ENCODE assay signal across 2 cellular contexts in the genomic region with DNA sequence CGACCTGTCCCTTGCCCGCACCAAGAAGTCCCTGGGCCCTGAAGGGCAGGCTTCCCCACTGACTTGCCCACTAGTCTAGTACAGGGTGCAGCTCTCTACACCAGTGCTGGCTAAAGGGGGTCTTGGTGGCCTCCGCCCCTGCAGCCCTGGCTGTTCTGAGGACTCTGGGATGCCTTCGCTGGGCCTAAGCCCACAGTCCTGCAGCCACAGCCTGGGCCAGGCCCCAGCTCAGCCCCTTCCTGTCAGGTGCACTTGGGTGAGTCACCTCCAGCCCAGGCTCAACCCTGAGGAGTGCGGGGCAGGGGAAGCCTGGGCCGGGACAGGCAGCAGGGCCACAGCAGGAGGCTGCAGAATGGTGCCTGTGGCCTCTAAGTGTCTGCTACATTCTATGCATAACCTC.
TF ChIP-seq lines count a peak whose summit lies in the region.

No MANE protein-coding gene starts in this region.

TF ChIP-seq in SK-N-SH treated with all-trans-retinoic acid at 6 μM for 48 hours, 23 proteins besides CTCF, POLR2A, EP300 and RAD21:
- TF ChIP-seq RARB (CRISPR knock-in tag; IDR thresholded peaks at IDR 0.05), result no peak
- TF ChIP-seq ZFP3 (CRISPR knock-in tag; IDR thresholded peaks at IDR 0.05), result no peak
- TF ChIP-seq SNAI2 (CRISPR knock-in tag; IDR thresholded peaks at IDR 0.05), result no peak
- TF ChIP-seq BACH2 (CRISPR knock-in tag; IDR thresholded peaks at IDR 0.05; ENCODE audit: borderline replicate concordance), result no peak
- no peak for TF ChIP-seq ESRRG (CRISPR knock-in tag; IDR thresholded peaks at IDR 0.05)
- TF ChIP-seq TCF4 (CRISPR knock-in tag; IDR thresholded peaks at IDR 0.05; ENCODE audit: borderline replicate concordance), result no peak
- TF ChIP-seq TOX (CRISPR knock-in tag; IDR thresholded peaks at IDR 0.05; ENCODE audit: borderline replicate concordance), result no peak
- TF ChIP-seq ZFP30 (CRISPR knock-in tag; IDR thresholded peaks at IDR 0.05), result no peak
- TF ChIP-seq, protein P1, sequence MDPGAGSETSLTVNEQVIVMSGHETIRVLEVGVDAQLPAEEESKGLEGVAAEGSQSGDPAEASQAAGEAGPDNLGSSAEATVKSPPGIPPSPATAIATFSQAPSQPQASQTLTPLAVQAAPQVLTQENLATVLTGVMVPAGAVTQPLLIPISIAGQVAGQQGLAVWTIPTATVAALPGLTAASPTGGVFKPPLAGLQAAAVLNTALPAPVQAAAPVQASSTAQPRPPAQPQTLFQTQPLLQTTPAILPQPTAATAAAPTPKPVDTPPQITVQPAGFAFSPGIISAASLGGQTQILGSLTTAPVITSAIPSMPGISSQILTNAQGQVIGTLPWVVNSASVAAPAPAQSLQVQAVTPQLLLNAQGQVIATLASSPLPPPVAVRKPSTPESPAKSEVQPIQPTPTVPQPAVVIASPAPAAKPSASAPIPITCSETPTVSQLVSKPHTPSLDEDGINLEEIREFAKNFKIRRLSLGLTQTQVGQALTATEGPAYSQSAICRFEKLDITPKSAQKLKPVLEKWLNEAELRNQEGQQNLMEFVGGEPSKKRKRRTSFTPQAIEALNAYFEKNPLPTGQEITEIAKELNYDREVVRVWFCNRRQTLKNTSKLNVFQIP (CRISPR knock-in tag; IDR thresholded peaks at IDR 0.05; ENCODE audit: borderline replicate concordance, low read depth), result no peak
- no peak for TF ChIP-seq ARNTL (CRISPR knock-in tag; IDR thresholded peaks at IDR 0.05; ENCODE audit: borderline replicate concordance, low read depth)
- no peak for TF ChIP-seq PPARA (CRISPR knock-in tag; IDR thresholded peaks at IDR 0.05; ENCODE audit: borderline replicate concordance)
- TF ChIP-seq, protein P2, sequence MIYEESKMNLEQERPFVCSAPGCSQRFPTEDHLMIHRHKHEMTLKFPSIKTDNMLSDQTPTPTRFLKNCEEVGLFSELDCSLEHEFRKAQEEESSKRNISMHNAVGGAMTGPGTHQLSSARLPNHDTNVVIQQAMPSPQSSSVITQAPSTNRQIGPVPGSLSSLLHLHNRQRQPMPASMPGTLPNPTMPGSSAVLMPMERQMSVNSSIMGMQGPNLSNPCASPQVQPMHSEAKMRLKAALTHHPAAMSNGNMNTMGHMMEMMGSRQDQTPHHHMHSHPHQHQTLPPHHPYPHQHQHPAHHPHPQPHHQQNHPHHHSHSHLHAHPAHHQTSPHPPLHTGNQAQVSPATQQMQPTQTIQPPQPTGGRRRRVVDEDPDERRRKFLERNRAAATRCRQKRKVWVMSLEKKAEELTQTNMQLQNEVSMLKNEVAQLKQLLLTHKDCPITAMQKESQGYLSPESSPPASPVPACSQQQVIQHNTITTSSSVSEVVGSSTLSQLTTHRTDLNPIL (CRISPR knock-in tag; IDR thresholded peaks at IDR 0.05; ENCODE audit: low read depth), result no peak

TF ChIP-seq in HepG2, 621 proteins besides CTCF, POLR2A, EP300 and RAD21:
- no peak for TF ChIP-seq ZNF567 (CRISPR knock-in tag; IDR thresholded peaks at IDR 0.05; ENCODE audit: borderline replicate concordance)
- no peak for TF ChIP-seq DMAP1 (CRISPR knock-in tag; IDR thresholded peaks at IDR 0.05)
- TF ChIP-seq ZNF331 (CRISPR knock-in tag; IDR thresholded peaks at IDR 0.05), result no peak
- no peak for TF ChIP-seq ZNF781 (CRISPR knock-in tag; IDR thresholded peaks at IDR 0.05; ENCODE audit: borderline replicate concordance, not compliant biosample characterization)
- TF ChIP-seq ZNF12 (CRISPR knock-in tag; IDR thresholded peaks at IDR 0.05), result no peak
- no peak for TF ChIP-seq EED (CRISPR knock-in tag; IDR thresholded peaks at IDR 0.05)
